ENCODE assay signal across 10 cellular contexts in the genomic region with DNA sequence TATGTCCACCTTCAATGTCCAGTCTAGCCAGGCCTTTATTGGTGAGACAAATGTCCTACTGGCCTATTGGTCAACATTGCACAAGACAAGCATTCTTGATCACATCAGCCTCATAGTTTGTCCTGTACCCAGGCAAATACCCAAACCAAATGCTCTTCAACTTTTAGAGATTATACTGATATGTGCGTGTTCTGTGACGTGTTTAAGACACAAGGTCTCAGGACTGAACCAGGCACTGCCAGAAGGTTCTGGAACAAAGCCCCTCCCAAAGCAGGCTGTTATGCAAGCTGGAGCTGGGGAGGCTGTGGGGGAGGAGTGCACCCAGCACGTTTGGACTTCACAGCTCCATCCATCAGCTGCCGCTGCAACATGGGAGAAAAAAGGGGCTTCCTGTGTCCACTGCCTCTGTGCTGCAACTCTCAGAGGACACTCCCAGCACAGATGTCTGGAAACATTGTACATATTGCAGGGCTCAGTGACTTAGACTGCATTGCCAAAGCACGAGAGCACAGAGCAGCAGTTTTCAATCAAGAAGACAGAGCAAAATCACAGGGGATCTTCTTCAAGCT. TPM values are rescaled to one million over a fixed set of nuclear protein-coding genes. Genes with fewer than 3 reads are reported as not detected.
DNase-seq lines count a peak whose midpoint lies in the region; ATAC-seq and TF ChIP-seq lines count a peak whose summit lies in the region.
"Had no signal": no experiment of that assay in that cellular context is flagged by ENCODE, and none has a peak within 500 bp of the region (broad histone marks: within the 10 kb centered on the region; RNA-seq: fewer than 3 reads in every experiment).

No MANE protein-coding gene starts in this region.

- no peak for TF ChIP-seq CTCF in Peyer's patch (IDR thresholded peaks at IDR 0.05)
- TF ChIP-seq CTCF in fibroblast of villous mesenchyme (IDR thresholded peaks at IDR 0.05; ENCODE audit: insufficient read depth, low read depth, low read length), result no peak

- H3K23ac ChIP-seq in mesenchymal stem cell (ENCODE audit: low read length in 2 of 2), result no peak overlapping the region

- no peak for ATAC-seq in GM18858 (IDR thresholded peaks at IDR 0.05; ENCODE audit: unreplicated experiment)
- no peak for ATAC-seq in SK-N-SH treated with all-trans-retinoic acid at 6 μM for 48 hours

- H4K20me1 ChIP-seq in Karpas-422 (ENCODE audit: insufficient read depth, low read depth, low read length), result no peaks in the 10 kb centered on the region

- H3K9ac ChIP-seq in mesenchymal stem cell (ENCODE audit: low read length), result peak overlapping the region; percentile 69
- peak overlapping the region in 1 of 5 donors; percentile 20 for H3K9ac ChIP-seq in subcutaneous abdominal adipose tissue (ENCODE audit: low read length in 5 of 5)
- no peak overlapping the region for H3K9ac ChIP-seq in Karpas-422 (ENCODE audit: low read length)

- 61% methylated on average over 5 of the region's 5 CpGs for WGBS in mesenchymal stem cell

- H3K14ac ChIP-seq in mesenchymal stem cell (ENCODE audit: low read length in 2 of 2), result no peak overlapping the region

- H3K4me1 ChIP-seq in Peyer's patch (peaks cover 0 to 6% (median 0%) of the 10 kb centered on the region in 4 donors), mesenchymal stem cell (ENCODE audit: control insufficient read depth, insufficient read depth, low read depth, low read length) (peaks cover 11% of the 10 kb centered on the region), subcutaneous abdominal adipose tissue (ENCODE audit: control insufficient read depth in 5 of 5, insufficient read depth in 5 of 5, low read length in 5 of 5) (peaks cover 18 to 52% (median 39%) of the 10 kb centered on the region in 5 donors), Karpas-422 (ENCODE audit: low read length) (no peaks in the 10 kb centered on the region)

- H3K9me2 ChIP-seq in Karpas-422 (replicated peaks; ENCODE audit: insufficient read depth, low read length), result no peaks in the 10 kb centered on the region

- no peaks in the 10 kb centered on the region for H3K79me1 ChIP-seq in mesenchymal stem cell (replicated peaks; ENCODE audit: low read length, poor library complexity, severe bottlenecking)

- no peak overlapping the region for H2AFZ ChIP-seq in mesenchymal stem cell (ENCODE audit: low read depth, low read length)
- H2AFZ ChIP-seq in Karpas-422 (ENCODE audit: low read length), result no peak overlapping the region

- H3K27me3 ChIP-seq in Peyer's patch, result no peaks in the 10 kb centered on the region
- no peaks in the 10 kb centered on the region for H3K27me3 ChIP-seq in mesenchymal stem cell (ENCODE audit: control insufficient read depth in 1 of 2, insufficient read depth in 1 of 2, low read length in 2 of 2)
- H3K27me3 ChIP-seq in subcutaneous abdominal adipose tissue (ENCODE audit: control insufficient read depth in 5 of 5, insufficient read depth in 4 of 5, low read length in 5 of 5), result no peaks in the 10 kb centered on the region
- H3K27me3 ChIP-seq in Karpas-422 (ENCODE audit: low read length), result no peaks in the 10 kb centered on the region
- H3K27me3 ChIP-seq: MG63 had no signal

- no peak overlapping the region for H4K91ac ChIP-seq in mesenchymal stem cell (ENCODE audit: low read length)

- H2BK120ac ChIP-seq in mesenchymal stem cell (ENCODE audit: low read depth, low read length), result no peak overlapping the region

- H3K27ac ChIP-seq in Peyer's patch (peak overlapping the region; percentile 52 to 81 (median 74)), mesenchymal stem cell (ENCODE audit: low read length, poor library complexity, severe bottlenecking) (no peak overlapping the region), subcutaneous abdominal adipose tissue (ENCODE audit: low read depth, low read length) (peak overlapping the region; percentile 85), Karpas-422 (ENCODE audit: low read length) (no peak overlapping the region)

- no peaks in the 10 kb centered on the region for H3K79me2 ChIP-seq in Karpas-422 (ENCODE audit: low read length)

- H3K4ac ChIP-seq in mesenchymal stem cell (ENCODE audit: low read depth in 1 of 2, low read length in 2 of 2), result peak overlapping the region in 1 of 2 experiments; percentile 24

- H2BK12ac ChIP-seq in mesenchymal stem cell (ENCODE audit: low read length in 2 of 2), result no peak overlapping the region

- H3K36me3 ChIP-seq in Peyer's patch (peaks cover 0 to 12% (median 0%) of the 10 kb centered on the region in 3 donors), mesenchymal stem cell (ENCODE audit: control insufficient read depth in 1 of 2, insufficient read depth in 2 of 2, low read depth in 1 of 2, low read length in 2 of 2) (peaks cover 2 to 37% of the 10 kb centered on the region in 2 experiments), subcutaneous abdominal adipose tissue (ENCODE audit: control insufficient read depth in 5 of 5, insufficient read depth in 5 of 5, low read length in 5 of 5) (peaks cover 9 to 59% (median 41%) of the 10 kb centered on the region in 5 donors), Karpas-422 (ENCODE audit: insufficient read depth, low read length) (no peaks in the 10 kb centered on the region)

- no peak overlapping the region for H2AK5ac ChIP-seq in mesenchymal stem cell (ENCODE audit: low read length, severe bottlenecking)

- no peak overlapping the region for H3K4me2 ChIP-seq in mesenchymal stem cell (ENCODE audit: low read length, poor library complexity, severe bottlenecking)
- H3K4me2 ChIP-seq in Karpas-422 (ENCODE audit: low read depth, low read length, poor library complexity, severe bottlenecking), result no peak overlapping the region

- H3K4me3 ChIP-seq in Peyer's patch (no peak overlapping the region), fibroblast of villous mesenchyme (ENCODE audit: low read depth, low read length) (no peak overlapping the region), mesenchymal stem cell (ENCODE audit: insufficient read depth in 1 of 2, low read depth in 1 of 2, low read length in 2 of 2) (no peak overlapping the region), subcutaneous abdominal adipose tissue (ENCODE audit: low read depth in 1 of 5, low read length in 5 of 5) (no peak overlapping the region), Karpas-422 (ENCODE audit: low read length) (no peak overlapping the region)
- H3K4me3 ChIP-seq: MG63 had no signal

- no peak overlapping the region for H2BK5ac ChIP-seq in mesenchymal stem cell (ENCODE audit: low read depth, low read length, poor library complexity, severe bottlenecking)

- peak overlapping the region; percentile 15 for H4K8ac ChIP-seq in mesenchymal stem cell (ENCODE audit: low read length)

- DNase-seq in Peyer's patch (peak in 2 of 3 donors; percentile 24 to 81), fibroblast of villous mesenchyme (ENCODE audit: low read depth) (peak; percentile 98), mesenchymal stem cell (peak; percentile 84), NCI-H2196 (lab: John Stamatoyannopoulos, UW; ENCODE audit: unreplicated experiment) (no peak), Karpas-422 (no peak)
- DNase-seq: MG63, NCI-H446 had no signal

- no peak overlapping the region for H2BK15ac ChIP-seq in mesenchymal stem cell (ENCODE audit: low read depth, poor library complexity, severe bottlenecking)

- H3K18ac ChIP-seq in mesenchymal stem cell (ENCODE audit: low read depth in 1 of 2, low read length in 2 of 2), result peak overlapping the region in 1 of 2 experiments; percentile 79

- TF ChIP-seq POLR2A in Peyer's patch (IDR thresholded peaks at IDR 0.05), result no peak

- H3K9me3 ChIP-seq in Peyer's patch (no peaks in the 10 kb centered on the region), mesenchymal stem cell (ENCODE audit: control insufficient read depth, low read length) (no peaks in the 10 kb centered on the region), subcutaneous abdominal adipose tissue (ENCODE audit: control insufficient read depth in 5 of 5, low read length in 5 of 5) (no peaks in the 10 kb centered on the region), Karpas-422 (ENCODE audit: low read length) (no peaks in the 10 kb centered on the region)
- H3K9me3 ChIP-seq: MG63 had no signal

TF ChIP-seq in SK-N-SH treated with all-trans-retinoic acid at 6 μM for 48 hours, 23 proteins besides CTCF, POLR2A, EP300 and RAD21 (continues in another document):
- TF ChIP-seq GLIS3 (CRISPR knock-in tag; IDR thresholded peaks at IDR 0.05) (no peak), CSDC2 (CRISPR knock-in tag; IDR thresholded peaks at IDR 0.05) (no peak), ZFP30 (CRISPR knock-in tag; IDR thresholded peaks at IDR 0.05) (no peak), ZNF8 (CRISPR knock-in tag; IDR thresholded peaks at IDR 0.05) (no peak), ZC3H10 (CRISPR knock-in tag; IDR thresholded peaks at IDR 0.05) (no peak)
- TF ChIP-seq, protein P1, sequence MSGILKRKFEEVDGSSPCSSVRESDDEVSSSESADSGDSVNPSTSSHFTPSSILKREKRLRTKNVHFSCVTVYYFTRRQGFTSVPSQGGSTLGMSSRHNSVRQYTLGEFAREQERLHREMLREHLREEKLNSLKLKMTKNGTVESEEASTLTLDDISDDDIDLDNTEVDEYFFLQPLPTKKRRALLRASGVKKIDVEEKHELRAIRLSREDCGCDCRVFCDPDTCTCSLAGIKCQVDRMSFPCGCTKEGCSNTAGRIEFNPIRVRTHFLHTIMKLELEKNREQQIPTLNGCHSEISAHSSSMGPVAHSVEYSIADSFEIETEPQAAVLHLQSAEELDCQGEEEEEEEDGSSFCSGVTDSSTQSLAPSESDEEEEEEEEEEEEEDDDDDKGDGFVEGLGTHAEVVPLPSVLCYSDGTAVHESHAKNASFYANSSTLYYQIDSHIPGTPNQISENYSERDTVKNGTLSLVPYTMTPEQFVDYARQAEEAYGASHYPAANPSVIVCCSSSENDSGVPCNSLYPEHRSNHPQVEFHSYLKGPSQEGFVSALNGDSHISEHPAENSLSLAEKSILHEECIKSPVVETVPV (CRISPR knock-in tag; IDR thresholded peaks at IDR 0.05), result no peak
- TF ChIP-seq, protein P2, sequence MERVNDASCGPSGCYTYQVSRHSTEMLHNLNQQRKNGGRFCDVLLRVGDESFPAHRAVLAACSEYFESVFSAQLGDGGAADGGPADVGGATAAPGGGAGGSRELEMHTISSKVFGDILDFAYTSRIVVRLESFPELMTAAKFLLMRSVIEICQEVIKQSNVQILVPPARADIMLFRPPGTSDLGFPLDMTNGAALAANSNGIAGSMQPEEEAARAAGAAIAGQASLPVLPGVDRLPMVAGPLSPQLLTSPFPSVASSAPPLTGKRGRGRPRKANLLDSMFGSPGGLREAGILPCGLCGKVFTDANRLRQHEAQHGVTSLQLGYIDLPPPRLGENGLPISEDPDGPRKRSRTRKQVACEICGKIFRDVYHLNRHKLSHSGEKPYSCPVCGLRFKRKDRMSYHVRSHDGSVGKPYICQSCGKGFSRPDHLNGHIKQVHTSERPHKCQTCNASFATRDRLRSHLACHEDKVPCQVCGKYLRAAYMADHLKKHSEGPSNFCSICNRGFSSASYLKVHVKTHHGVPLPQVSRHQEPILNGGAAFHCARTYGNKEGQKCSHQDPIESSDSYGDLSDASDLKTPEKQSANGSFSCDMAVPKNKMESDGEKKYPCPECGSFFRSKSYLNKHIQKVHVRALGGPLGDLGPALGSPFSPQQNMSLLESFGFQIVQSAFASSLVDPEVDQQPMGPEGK (CRISPR knock-in tag; IDR thresholded peaks at IDR 0.05; ENCODE audit: borderline replicate concordance), result no peak

RNA-seq across cellular contexts. Expression of a gene that starts 45.9 kb away (rescaled TPM):
- total RNA-seq in Peyer's patch (10 to 100 TPM; 20.5 to 92.4 (median 62.0) TPM), fibroblast of villous mesenchyme (204 and 211 TPM in 2 replicates)
- 276 TPM for polyA plus RNA-seq in mesenchymal stem cell (2013, experiment 1 of 2)
- 262 TPM for polyA plus RNA-seq in mesenchymal stem cell (2013, experiment 2 of 2)
- total RNA-seq in Karpas-422 (2014; rRNA removed; shearing (Covaris generic); ENCODE audit: low replicate concordance), result not detected in 2 replicates

Comparison
In these comparisons a context has a peak if more than half of its experiments do, and no peak if none do; other contexts are left out.
1. DNase-seq: peak in Peyer's patch (2 of 3), fibroblast of villous mesenchyme (single experiment) and mesenchymal stem cell (single experiment); none in NCI-H2196 (single experiment) and Karpas-422 (single experiment).
2. H3K27ac ChIP-seq: peak in Peyer's patch (4 of 4) and subcutaneous abdominal adipose tissue (single experiment); none in mesenchymal stem cell (single experiment) and Karpas-422 (single experiment).
3. RNA of a gene that starts 45.9 kb away (total RNA-seq): 204 to 211 TPM in fibroblast of villous mesenchyme and 20.5 to 92.4 TPM in Peyer's patch; not detected in Karpas-422; every median in the first group is over 10 times any median in the second.